Comparison of ENCODE assay signal across 11 cellular contexts in genomic region chr3:181279239-181279565, GRCh38.
DNase-seq lines count a peak whose midpoint lies in the region; ATAC-seq lines count a peak whose summit lies in the region.
"Had no signal": no experiment of that assay in that cellular context is flagged by ENCODE, and none has a peak within 500 bp of the region (broad histone marks: within the 10 kb centered on the region; RNA-seq: fewer than 3 reads in every experiment).

No MANE protein-coding gene starts in this region.

- in situ Hi-C loops in SK-MEL-5 (cut with HindIII; ENCODE audit: low pct_unique_long_range_greater_than_20kb, low sequenced_read_pairs): no loop called here

- ATAC-seq in GM19455 (IDR thresholded peaks at IDR 0.05; ENCODE audit: unreplicated experiment) (no peak), HG03175 (IDR thresholded peaks at IDR 0.05; ENCODE audit: unreplicated experiment) (no peak)
- ATAC-seq: PC-3 had no signal

- DNase-seq in NCI-H1105 treated with DMSO at 0.1 percent for 48 hours (lab: John Stamatoyannopoulos, UW) (peak; percentile 27), NCI-H1105 (lab: John Stamatoyannopoulos, UW) (no peak), NCI-H1417 treated with DMSO at 0.1 percent for 48 hours (lab: John Stamatoyannopoulos, UW) (peak; percentile 76), SK-MEL-5 (ENCODE audit: low read depth, low spot score) (peak; percentile 32), pons (ENCODE audit: low spot score) (peak; percentile 63), T-helper 2 cell (no peak)
- DNase-seq: NCI-H1436 treated with DMSO at 0.1 percent for 48 hours, NCI-H510A, PC-3 had no signal

Comparison
In these comparisons a context has a peak if more than half of its experiments do, and no peak if none do; other contexts are left out.
1. DNase-seq: peak in NCI-H1105 treated with DMSO at 0.1 percent for 48 hours (single experiment), NCI-H1417 treated with DMSO at 0.1 percent for 48 hours (single experiment), SK-MEL-5 (single experiment) and pons (single experiment); none in NCI-H1105 (single experiment) and T-helper 2 cell (0 of 5).